In genomic region chr1:181675091-181675490, GRCh38 we compare ENCODE assay signal across 20 cellular contexts.
"Had no signal": no experiment of that assay in that cellular context is flagged by ENCODE, and none has a peak within 500 bp of the region (broad histone marks: within the 10 kb centered on the region; RNA-seq: fewer than 3 reads in every experiment).

No MANE protein-coding gene starts in this region.

- H3K4me1 ChIP-seq: colonic mucosa, foreskin keratinocyte, right atrium auricular region, sigmoid colon, thyroid gland, uterus had no signal

- H3K27me3 ChIP-seq: colonic mucosa, right atrium auricular region, sigmoid colon, thyroid gland, uterus had no signal

- DNase-seq: cerebellar nuclear complex; colonic mucosa; dermis blood vessel endothelial cell; effector CD8-positive, alpha-beta T cell; foreskin keratinocyte; left colon; left ventricle myocardium superior; mesenchymal stem cell; midbrain; sigmoid colon; stimulated activated CD4-positive, alpha-beta T cell treated with anti-CD3 and anti-CD28 coated beads, Interleukin-2, amount 100 ng/mL, for 24 hours; stimulated activated CD4-positive, alpha-beta T cell treated with anti-CD3 and anti-CD28 coated beads, Interleukin-4, amount 100 ng/mL, for 4 hours; stimulated activated naive B cell treated with anti-CD40 and anti-IgM and Interleukin-4, amounts not matched to agents 10 μg/mL and 1 μg/mL and 100 μg/mL, for 72 hours; stimulated activated naive CD8-positive, alpha-beta T cell treated with anti-CD3 and anti-CD28 coated beads, Interleukin-15, amount 100 ng/mL, for 72 hours; thyroid gland; uterus had no signal

- H3K27ac ChIP-seq: colonic mucosa, foreskin keratinocyte, hepatocyte, right atrium auricular region, sigmoid colon, skin epidermis, thyroid gland, uterus had no signal

- H3K9me3 ChIP-seq: colonic mucosa, right atrium auricular region, thyroid gland, uterus had no signal

- ATAC-seq: foreskin keratinocyte; left ventricle myocardium superior; stimulated activated naive B cell treated with anti-CD40 and anti-IgM and Interleukin-4, amounts not matched to agents 10 μg/mL and 1 μg/mL and 100 μg/mL, for 72 hours; stimulated activated naive CD8-positive, alpha-beta T cell treated with anti-CD3 and anti-CD28 coated beads, Interleukin-15, amount 100 ng/mL, for 72 hours had no signal

- H3K36me3 ChIP-seq: colonic mucosa, right atrium auricular region, sigmoid colon, thyroid gland, uterus had no signal

- H3K4me3 ChIP-seq: colonic mucosa, hepatocyte, lung, right atrium auricular region, sigmoid colon, skin epidermis, thyroid gland, uterus had no signal
